In genomic region chr3:32288819-32289218, GRCh38 we compare ENCODE assay signal across 19 cellular contexts. TPM values are rescaled to one million over a fixed set of nuclear protein-coding genes. Genes with fewer than 3 reads are reported as not detected.
DNase-seq lines count a peak whose midpoint lies in the region; ATAC-seq and TF ChIP-seq lines count a peak whose summit lies in the region.
"Had no signal": no experiment of that assay in that cellular context is flagged by ENCODE, and none has a peak within 500 bp of the region (broad histone marks: within the 10 kb centered on the region; RNA-seq: fewer than 3 reads in every experiment).

No MANE protein-coding gene starts in this region.

- ATAC-seq in activated CD4-positive, CD25-positive, alpha-beta regulatory T cell treated with anti-CD3 and anti-CD28 coated beads, Interleukin-2, amount 50 U/mL, for 24 hours: peak; percentile 81
- ATAC-seq in GM18511 (IDR thresholded peaks at IDR 0.05; ENCODE audit: unreplicated experiment): peak; percentile 58
- ATAC-seq in naive thymus-derived CD4-positive, alpha-beta T cell: peak; percentile 76
- no peak for ATAC-seq in GM18520 (IDR thresholded peaks at IDR 0.05; ENCODE audit: unreplicated experiment)
- ATAC-seq in body of pancreas: no peak

- no CpG with 5 or more reads among the region's 5 CpGs for WGBS in neuronal stem cell (ENCODE audit: extremely low coverage in 2 of 2, insufficient read length in 2 of 2, insufficient replicate concordance in 1 of 2), 2 donors
- 70 to 84% methylated on average over 5 of the region's 5 CpGs for WGBS in body of pancreas, 2 donors

- intact Hi-C loops in naive thymus-derived CD4-positive, alpha-beta T cell (cut with micrococcal nuclease): loop anchor here in 1 of 2 donors (1.0 to 2.0 kb wide), 3 partner anchors 49 to 182 kb away; partner anchors contain the start of gene GPD1L
- intact Hi-C loops in body of pancreas (cut with DNase I): no loop called here

- H3K18ac ChIP-seq in neuronal stem cell (ENCODE audit: low read length): no peak overlapping the region

- no peak overlapping the region for H2BK12ac ChIP-seq in neuronal stem cell (ENCODE audit: low read length)

- peaks cover 29% of the 10 kb centered on the region for H3K4me1 Mint-ChIP-seq in activated CD4-positive, alpha-beta memory T cell treated with anti-CD3 and anti-CD28 coated beads, Interleukin-2, amount 10 ng/mL, durations not matched to agents 7 days and 5 days
- H3K4me1 Mint-ChIP-seq in naive thymus-derived CD4-positive, alpha-beta T cell: peaks cover 16 to 53% (median 32%) of the 10 kb centered on the region in 7 donors
- H3K4me1 Mint-ChIP-seq: neural crest cell had no signal

- no peak overlapping the region for H2BK15ac ChIP-seq in neuronal stem cell (ENCODE audit: low read length)

- H4K8ac ChIP-seq in neuronal stem cell (ENCODE audit: low read depth, low read length): no peak overlapping the region

- H2AK5ac ChIP-seq in neuronal stem cell (ENCODE audit: low read depth, low read length): no peak overlapping the region

- CTCF ChIA-PET in activated CD4-positive, alpha-beta memory T cell treated with anti-CD3 and anti-CD28 coated beads, Interleukin-2, amount 10 ng/mL, durations not matched to agents 7 days and 5 days (lab: Charles Lee): interaction anchor here (0.7 to 2.3 kb wide), 13 partner anchors 9 to 179 kb away, joined by 3 to 16 read pairs (median 4); no protein-coding TSS in a partner anchor
- CTCF ChIA-PET in naive thymus-derived CD4-positive, alpha-beta T cell (lab: Charles Lee): interaction anchor here (0.7 to 18.0 kb wide), 11 partner anchors 8 to 113 kb away, joined by 3 to 224 read pairs (median 4); partner anchors contain the start of gene CMTM8

- H3K4me3 Mint-ChIP-seq in activated CD4-positive, alpha-beta memory T cell treated with anti-CD3 and anti-CD28 coated beads, Interleukin-2, amount 10 ng/mL, durations not matched to agents 7 days and 5 days: no peak overlapping the region
- peak overlapping the region in 9 of 10 donors; percentile 15 to 72 (median 42) for H3K4me3 Mint-ChIP-seq in naive thymus-derived CD4-positive, alpha-beta T cell
- H3K4me3 Mint-ChIP-seq: neural crest cell had no signal

- peak overlapping the region; percentile 35 for H3K27ac ChIP-seq in naive thymus-derived CD4-positive, alpha-beta T cell (ENCODE audit: low read depth, low read length)
- no peak overlapping the region for H3K27ac ChIP-seq in neuronal stem cell (replicated peaks; ENCODE audit: low read length)
- no peak overlapping the region for H3K27ac ChIP-seq in body of pancreas
- H3K27ac ChIP-seq: right lobe of liver, WERI-Rb-1 had no signal

- no peak overlapping the region for H3K23ac ChIP-seq in neuronal stem cell (ENCODE audit: low read depth, low read length, poor library complexity)

- no peak overlapping the region for H2BK5ac ChIP-seq in neuronal stem cell (ENCODE audit: low read length)

- no peak overlapping the region for H3K14ac ChIP-seq in neuronal stem cell (ENCODE audit: low read length)

- H3K4me3 ChIP-seq in naive thymus-derived CD4-positive, alpha-beta T cell (ENCODE audit: low read length): no peak overlapping the region
- no peak overlapping the region for H3K4me3 ChIP-seq in neuronal stem cell (ENCODE audit: low read length in 2 of 2)
- H3K4me3 ChIP-seq in body of pancreas: no peak overlapping the region
- H3K4me3 ChIP-seq: lung, right lobe of liver had no signal

- peaks cover 0 to 12% of the 10 kb centered on the region in 2 donors for H3K4me1 ChIP-seq in naive thymus-derived CD4-positive, alpha-beta T cell (ENCODE audit: control insufficient read depth in 2 of 2, insufficient read depth in 2 of 2, low read length in 2 of 2)
- no peaks in the 10 kb centered on the region for H3K4me1 ChIP-seq in neuronal stem cell (ENCODE audit: control insufficient read depth in 2 of 2, insufficient read depth in 1 of 2, low read depth in 1 of 2, low read length in 2 of 2)
- peaks cover 71% of the 10 kb centered on the region for H3K4me1 ChIP-seq in body of pancreas

- H3K36me3 ChIP-seq in naive thymus-derived CD4-positive, alpha-beta T cell (ENCODE audit: control insufficient read depth in 2 of 3, insufficient read depth in 3 of 3, low read length in 3 of 3): no peaks in the 10 kb centered on the region
- H3K36me3 ChIP-seq in neuronal stem cell (replicated peaks in 1 of 2; ENCODE audit: control insufficient read depth in 2 of 2, insufficient read depth in 2 of 2, low read length in 2 of 2): no peaks in the 10 kb centered on the region
- H3K36me3 ChIP-seq in body of pancreas (replicated peaks in 1 of 2; ENCODE audit: insufficient read depth in 1 of 2, low read depth in 2 of 2): no peaks in the 10 kb centered on the region
- H3K36me3 ChIP-seq: right lobe of liver, WERI-Rb-1 had no signal

- H3K79me1 ChIP-seq in neuronal stem cell (ENCODE audit: low read depth, low read length): no peaks in the 10 kb centered on the region

- POLR2A ChIA-PET in activated CD4-positive, alpha-beta memory T cell treated with anti-CD3 and anti-CD28 coated beads, Interleukin-2, amount 10 ng/mL, durations not matched to agents 7 days and 5 days (lab: Charles Lee): interaction anchor here (1.0 to 3.2 kb wide), 7 partner anchors 9 to 126 kb away, joined by 3 to 14 read pairs (median 6); partner anchors contain the start of genes CMTM7 and CMTM8
- POLR2A ChIA-PET in naive thymus-derived CD4-positive, alpha-beta T cell (lab: Charles Lee): interaction anchor here (0.7 to 5.8 kb wide), 8 partner anchors 9 to 281 kb away, joined by 3 to 30 read pairs (median 3); partner anchors contain the start of gene CMTM8

- DNase-seq in activated CD4-positive, CD25-positive, alpha-beta regulatory T cell treated with anti-CD3 and anti-CD28 coated beads, Interleukin-2, amount 50 U/mL, for 72 hours: no peak
- peak; percentile 26 for DNase-seq in activated CD4-positive, alpha-beta memory T cell treated with anti-CD3 and anti-CD28 coated beads, Interleukin-2, amount 10 ng/mL, durations not matched to agents 7 days and 5 days
- peak in 7 of 9 donors; percentile 34 to 63 (median 49) for DNase-seq in naive thymus-derived CD4-positive, alpha-beta T cell
- DNase-seq in neuronal stem cell (ENCODE audit: low spot score) (no peak), body of pancreas (no peak)
- DNase-seq: 8988T; activated effector memory CD4-positive, alpha-beta T cell treated with anti-CD3 and anti-CD28 coated beads, Interleukin-2, amount 50 U/mL, for 16 hours; NCI-H1417 treated with DMSO at 0.1 percent for 48 hours; NCI-H446; OCI-M1; right lobe of liver; SK-N-SH; WERI-Rb-1 had no signal

- no peak for TF ChIP-seq POLR2A in body of pancreas (IDR thresholded peaks at IDR 0.05)

- H2BK120ac ChIP-seq in neuronal stem cell (ENCODE audit: low read depth, low read length): no peak overlapping the region

- no peaks in the 10 kb centered on the region for H3K27me3 Mint-ChIP-seq in activated CD4-positive, alpha-beta memory T cell treated with anti-CD3 and anti-CD28 coated beads, Interleukin-2, amount 10 ng/mL, durations not matched to agents 7 days and 5 days
- no peaks in the 10 kb centered on the region for H3K27me3 Mint-ChIP-seq in naive thymus-derived CD4-positive, alpha-beta T cell

- H3K27ac Mint-ChIP-seq in activated CD4-positive, alpha-beta memory T cell treated with anti-CD3 and anti-CD28 coated beads, Interleukin-2, amount 10 ng/mL, durations not matched to agents 7 days and 5 days: peak overlapping the region; percentile 81
- peak overlapping the region; percentile 75 to 97 (median 89) for H3K27ac Mint-ChIP-seq in naive thymus-derived CD4-positive, alpha-beta T cell

- H3K36me3 Mint-ChIP-seq in activated CD4-positive, alpha-beta memory T cell treated with anti-CD3 and anti-CD28 coated beads, Interleukin-2, amount 10 ng/mL, durations not matched to agents 7 days and 5 days (ENCODE audit: low read depth): no peaks in the 10 kb centered on the region
- H3K36me3 Mint-ChIP-seq in naive thymus-derived CD4-positive, alpha-beta T cell: peaks cover 0 to 5% (median 0%) of the 10 kb centered on the region in 5 donors

- no peak for TF ChIP-seq CTCF in body of pancreas (IDR thresholded peaks at IDR 0.05)

- no peak overlapping the region for H3K4me2 ChIP-seq in neuronal stem cell (ENCODE audit: insufficient read depth, low read length, poor library complexity, severe bottlenecking)
- H3K4me2 ChIP-seq: SK-N-SH had no signal

- H3K9ac ChIP-seq in neuronal stem cell (ENCODE audit: low read depth, low read length, poor library complexity): no peak overlapping the region
- H3K9ac ChIP-seq: SK-N-SH had no signal

- H3K9me3 Mint-ChIP-seq in activated CD4-positive, alpha-beta memory T cell treated with anti-CD3 and anti-CD28 coated beads, Interleukin-2, amount 10 ng/mL, durations not matched to agents 7 days and 5 days: no peaks in the 10 kb centered on the region
- H3K9me3 Mint-ChIP-seq in naive thymus-derived CD4-positive, alpha-beta T cell: no peaks in the 10 kb centered on the region
- H3K9me3 Mint-ChIP-seq: neural crest cell had no signal

- H4K91ac ChIP-seq in neuronal stem cell (ENCODE audit: low read depth, low read length, poor library complexity): no peak overlapping the region

- no peaks in the 10 kb centered on the region for H3K27me3 ChIP-seq in naive thymus-derived CD4-positive, alpha-beta T cell (ENCODE audit: control insufficient read depth in 2 of 2, insufficient read depth in 2 of 2, low read length in 2 of 2)
- H3K27me3 ChIP-seq in neuronal stem cell (ENCODE audit: control insufficient read depth in 3 of 3, insufficient read depth in 3 of 3, low read depth in 1 of 3, low read length in 3 of 3) (no peaks in the 10 kb centered on the region), body of pancreas (no peaks in the 10 kb centered on the region)
- H3K27me3 ChIP-seq: right lobe of liver had no signal

- H2AFZ ChIP-seq in neuronal stem cell (ENCODE audit: low read length): no peak overlapping the region

- no peaks in the 10 kb centered on the region for H3K9me3 ChIP-seq in naive thymus-derived CD4-positive, alpha-beta T cell (ENCODE audit: control insufficient read depth in 2 of 3, low read length in 3 of 3)
- H3K9me3 ChIP-seq in neuronal stem cell (replicated peaks in 1 of 2; ENCODE audit: control insufficient read depth in 2 of 2, insufficient read depth in 1 of 2, low read depth in 1 of 2, low read length in 2 of 2) (no peaks in the 10 kb centered on the region), body of pancreas (no peaks in the 10 kb centered on the region)
- H3K9me3 ChIP-seq: right lobe of liver, SK-N-SH had no signal

- H3K4ac ChIP-seq in neuronal stem cell (ENCODE audit: low read length): no peak overlapping the region

RNA-seq across cellular contexts. Expression of gene CMTM8, which starts 50.3 kb away (rescaled TPM):
- total RNA-seq in activated CD4-positive, alpha-beta memory T cell treated with anti-CD3 and anti-CD28 coated beads, Interleukin-2, amount 10 ng/mL, durations not matched to agents 7 days and 5 days: 1 to 10 TPM; 5.7 to 6.2 TPM
- total RNA-seq in naive thymus-derived CD4-positive, alpha-beta T cell: 10 to 100 TPM in 1 of 5 experiments, 1 to 10 TPM in 4; 7.4 to 13.6 (median 8.6) TPM
- polyA plus RNA-seq in naive thymus-derived CD4-positive, alpha-beta T cell: 10 to 100 TPM in 1 of 2 donors, 1 to 10 TPM in 1; 8.1 to 11.8 TPM
- 16.9 TPM for polyA plus RNA-seq in neuronal stem cell (2013, experiment 1 of 2)
- polyA plus RNA-seq in neuronal stem cell (2013, experiment 2 of 2): 17.6 TPM
- total RNA-seq in body of pancreas: 10 to 100 TPM; 22.7 to 31.4 TPM
- total RNA-seq: fibroblast of villous mesenchyme had no signal

Comparison
In these comparisons a context has a peak if more than half of its experiments do, and no peak if none do; other contexts are left out.
1. ATAC-seq: peak in activated CD4-positive, CD25-positive, alpha-beta regulatory T cell treated with anti-CD3 and anti-CD28 coated beads, Interleukin-2, amount 50 U/mL, for 24 hours (2 of 2), GM18511 (single experiment) and naive thymus-derived CD4-positive, alpha-beta T cell (single experiment); none in GM18520 (single experiment) and body of pancreas (single experiment).
2. DNase-seq: peak in activated CD4-positive, alpha-beta memory T cell treated with anti-CD3 and anti-CD28 coated beads, Interleukin-2, amount 10 ng/mL, durations not matched to agents 7 days and 5 days (single experiment) and naive thymus-derived CD4-positive, alpha-beta T cell (7 of 9); none in activated CD4-positive, CD25-positive, alpha-beta regulatory T cell treated with anti-CD3 and anti-CD28 coated beads, Interleukin-2, amount 50 U/mL, for 72 hours (single experiment), neuronal stem cell (single experiment) and body of pancreas (0 of 4).